22 cellular contexts compared by ENCODE assay signal in genomic region chr3:73467211-73467610, GRCh38.
"Had no signal": no experiment of that assay in that cellular context is flagged by ENCODE, and none has a peak within 500 bp of the region (broad histone marks: within the 10 kb centered on the region; RNA-seq: fewer than 3 reads in every experiment).

No MANE protein-coding gene starts in this region.

- H3K9ac ChIP-seq: neural progenitor cell had no signal

- H2AFZ ChIP-seq: neural progenitor cell had no signal

- H3K9me3 ChIP-seq: breast epithelium, heart left ventricle, mucosa of descending colon, psoas muscle, right lobe of liver, transverse colon, vagina had no signal

- H3K4me2 ChIP-seq: neural progenitor cell had no signal

- H3K36me3 ChIP-seq: breast epithelium, heart left ventricle, neural progenitor cell, right lobe of liver, transverse colon, vagina had no signal

- H3K4me3 ChIP-seq: breast epithelium, heart left ventricle, mucosa of descending colon, neural progenitor cell, psoas muscle, right lobe of liver, transverse colon, vagina had no signal

- H3K27me3 ChIP-seq: breast epithelium, heart left ventricle, neural progenitor cell, right lobe of liver, transverse colon, vagina had no signal

- ATAC-seq: activated naive CD8-positive, alpha-beta T cell treated with anti-CD3 and anti-CD28 coated beads, Interleukin-2, amount 50 U/mL, for 24 hours; heart left ventricle; mucosa of descending colon; psoas muscle; right lobe of liver had no signal

- H3K27ac ChIP-seq: heart left ventricle, neural progenitor cell, psoas muscle, right lobe of liver, transverse colon, vagina had no signal

- DNase-seq: activated CD4-positive, alpha-beta T cell treated with anti-CD3 and anti-CD28 coated beads, Interleukin-2, amount 50 U/mL, for 1 hour; activated CD4-positive, CD25-positive, alpha-beta regulatory T cell treated with anti-CD3 and anti-CD28 coated beads, Interleukin-2, amount 50 U/mL, for 72 hours; activated CD8-positive, alpha-beta memory T cell treated with anti-CD3 and anti-CD28 coated beads, Interleukin-2, amount 50 U/mL, for 48 hours; activated effector memory CD4-positive, alpha-beta T cell treated with Interleukin-2 at 50 U/mL for 16 hours; activated naive CD4-positive, alpha-beta T cell treated with anti-CD3 and anti-CD28 coated beads, Interleukin-2, amount 10 ng/mL, durations not matched to agents 7 days and 5 days; activated naive CD8-positive, alpha-beta T cell treated with anti-CD3 and anti-CD28 coated beads, Interleukin-2, amount 50 U/mL, for 24 hours; activated T-cell treated with anti-CD3 and anti-CD28 coated beads, Interleukin-2, amount 50 U/mL, for 48 hours; aorta; cerebellar nuclear complex; cortex of kidney; heart left ventricle; mucosa of descending colon; naive B cell; psoas muscle; right lobe of liver; small intestine; stimulated activated CD4-positive, alpha-beta T cell treated with anti-CD3 and anti-CD28 coated beads, Interleukin-15, amount 100 ng/mL, for 24 hours; stimulated activated CD4-positive, alpha-beta T cell treated with anti-CD3 and anti-CD28 coated beads, Interleukin-2, amount 100 ng/mL, for 48 hours; transverse colon had no signal

- H3K4me1 ChIP-seq: breast epithelium, psoas muscle, right lobe of liver had no signal
